In the genomic region with DNA sequence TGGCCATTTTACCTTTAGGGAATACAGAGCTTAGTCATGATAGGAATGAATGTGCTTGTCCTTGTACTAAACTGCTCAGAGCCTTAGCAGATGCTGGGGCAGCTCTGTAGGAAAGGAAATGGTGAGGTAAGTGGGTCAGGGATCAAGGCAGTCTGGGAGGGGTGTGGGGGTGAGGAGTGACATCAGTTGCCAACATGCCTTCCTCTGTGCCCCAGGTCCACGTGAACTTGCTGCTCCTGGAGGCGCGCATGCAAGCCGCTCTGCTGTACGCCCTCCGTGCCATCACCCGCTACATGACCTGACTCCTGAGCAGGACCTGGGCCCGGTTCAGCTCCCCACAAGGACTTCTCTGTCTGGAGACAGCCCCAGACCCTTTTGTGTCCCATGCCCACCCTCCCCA, we compare ENCODE assay signal across 28 cellular contexts. TPM values are rescaled to one million over a fixed set of nuclear protein-coding genes. Genes with fewer than 3 reads are reported as not detected.
A peak's percentile ranks its signal among the peaks of the same experiment; 100 is the strongest.
DNase-seq lines count a peak whose midpoint lies in the region; ATAC-seq, FAIRE-seq and TF ChIP-seq lines count a peak whose summit lies in the region.
"Had no signal": no experiment of that assay in that cellular context is flagged by ENCODE, and none has a peak within 500 bp of the region (broad histone marks: within the 10 kb centered on the region; RNA-seq: fewer than 3 reads in every experiment).

No MANE protein-coding gene starts in this region.

- FAIRE-seq in kidney (lab: Jason Lieb, UNC) = no peak
- FAIRE-seq: A549, G401.6, islet of Langerhans, RCC 7860 had no signal

- peaks cover 24% of the 10 kb centered on the region for H3K36me3 Mint-ChIP-seq in activated naive CD8-positive, alpha-beta T cell treated with anti-CD3 and anti-CD28 coated beads, Interleukin-2, amount 10 ng/mL, durations not matched to agents 7 days and 5 days
- peaks cover 18% of the 10 kb centered on the region for H3K36me3 Mint-ChIP-seq in activated naive CD8-positive, alpha-beta T cell treated with anti-CD3 and anti-CD28 coated beads for 36 hours
- peaks cover 16% of the 10 kb centered on the region for H3K36me3 Mint-ChIP-seq in activated naive CD8-positive, alpha-beta T cell treated with anti-CD3 and anti-CD28 coated beads, Interleukin-2, amount 50 U/mL, for 24 hours (ENCODE audit: low read depth)
- H3K36me3 Mint-ChIP-seq in osteocyte (ENCODE audit: unreplicated experiment) = peaks cover 46% of the 10 kb centered on the region
- peaks cover 48% of the 10 kb centered on the region for H3K36me3 Mint-ChIP-seq in CD4-positive, alpha-beta T cell (ENCODE audit: low read depth)

- H3K4me3 Mint-ChIP-seq in activated naive CD8-positive, alpha-beta T cell treated with anti-CD3 and anti-CD28 coated beads, Interleukin-2, amount 10 ng/mL, durations not matched to agents 7 days and 5 days = no peak overlapping the region
- H3K4me3 Mint-ChIP-seq in activated naive CD8-positive, alpha-beta T cell treated with anti-CD3 and anti-CD28 coated beads for 36 hours = no peak overlapping the region
- H3K4me3 Mint-ChIP-seq in activated naive CD8-positive, alpha-beta T cell treated with anti-CD3 and anti-CD28 coated beads, Interleukin-2, amount 50 U/mL, for 24 hours = no peak overlapping the region
- H3K4me3 Mint-ChIP-seq in osteocyte (ENCODE audit: unreplicated experiment) = no peak overlapping the region
- H3K4me3 Mint-ChIP-seq in CD4-positive, alpha-beta T cell = no peak overlapping the region
- H3K4me3 Mint-ChIP-seq: activated B cell treated with CpG ODN at 0.5 μM for 24 hours; activated naive CD8-positive, alpha-beta T cell; brain; IgD-negative memory B cell; neural crest cell; T-helper 2 cell treated with Interferon-gamma antibody and Interleukin-4, amounts not matched to agents 5 μg/mL and 100 μg/mL, for 36 hours had no signal

- no peak for TF ChIP-seq POLR2A in spleen (IDR thresholded peaks at IDR 0.05)

- no peaks in the 10 kb centered on the region for H3K9me3 ChIP-seq in kidney (ENCODE audit: control insufficient read depth in 1 of 2, low read length in 2 of 2)
- H3K9me3 ChIP-seq in spleen = no peaks in the 10 kb centered on the region
- no peaks in the 10 kb centered on the region for H3K9me3 ChIP-seq in CD4-positive, alpha-beta T cell (ENCODE audit: control insufficient read depth, low read length)
- H3K9me3 ChIP-seq: A549, BE2C, MG63, SK-N-SH had no signal

- H3K27ac ChIP-seq in kidney (ENCODE audit: low read depth in 2 of 2, low read length in 2 of 2) = peak overlapping the region in 1 of 2 donors; percentile 43
- H3K27ac ChIP-seq in spleen = peak overlapping the region in 5 of 8 donors; percentile 1 to 71 (median 63)
- H3K27ac ChIP-seq in CD4-positive, alpha-beta T cell (ENCODE audit: low read depth, low read length) = no peak overlapping the region
- H3K27ac ChIP-seq: A549, hepatocyte had no signal

- H3K36me3 ChIP-seq in kidney (ENCODE audit: control insufficient read depth in 1 of 2, insufficient read depth in 2 of 2, low read length in 2 of 2) (peaks cover 15 to 43% of the 10 kb centered on the region in 2 donors), spleen (peaks cover 0 to 74% (median 54%) of the 10 kb centered on the region in 6 donors)
- H3K36me3 ChIP-seq: BE2C had no signal

- POLR2A ChIA-PET in activated naive CD8-positive, alpha-beta T cell treated with anti-CD3 and anti-CD28 coated beads, Interleukin-2, amount 10 ng/mL, durations not matched to agents 7 days and 5 days (lab: Charles Lee) = interaction anchor here (0.9 to 1.0 kb wide), 2 partner anchors 32 to 48 kb away, joined by 3 to 4 read pairs; partner anchors contain the start of gene MED18
- POLR2A ChIA-PET in CD4-positive, alpha-beta T cell (lab: Charles Lee) = no interaction called here

- H3K27ac Mint-ChIP-seq in activated naive CD8-positive, alpha-beta T cell treated with anti-CD3 and anti-CD28 coated beads, Interleukin-2, amount 10 ng/mL, durations not matched to agents 7 days and 5 days = no peak overlapping the region
- no peak overlapping the region for H3K27ac Mint-ChIP-seq in activated naive CD8-positive, alpha-beta T cell treated with anti-CD3 and anti-CD28 coated beads for 36 hours
- H3K27ac Mint-ChIP-seq in activated naive CD8-positive, alpha-beta T cell treated with anti-CD3 and anti-CD28 coated beads, Interleukin-2, amount 50 U/mL, for 24 hours = peak overlapping the region; percentile 18
- no peak overlapping the region for H3K27ac Mint-ChIP-seq in osteocyte (ENCODE audit: unreplicated experiment)
- no peak overlapping the region for H3K27ac Mint-ChIP-seq in CD4-positive, alpha-beta T cell
- H3K27ac Mint-ChIP-seq: activated B cell treated with CpG ODN at 0.5 μM for 24 hours; activated naive CD8-positive, alpha-beta T cell; T-helper 2 cell treated with Interferon-gamma antibody and Interleukin-4, amounts not matched to agents 5 μg/mL and 100 μg/mL, for 36 hours had no signal

- no peak for DNase-seq in activated naive CD8-positive, alpha-beta T cell treated with anti-CD3 and anti-CD28 coated beads, Interleukin-2, amount 10 ng/mL, durations not matched to agents 7 days and 5 days
- no peak for DNase-seq in activated naive CD8-positive, alpha-beta T cell treated with anti-CD3 and anti-CD28 coated beads for 36 hours
- no peak for DNase-seq in activated naive CD8-positive, alpha-beta T cell treated with anti-CD3 and anti-CD28 coated beads, Interleukin-2, amount 50 U/mL, for 24 hours
- DNase-seq in kidney (peak; percentile 64), spleen (no peak), osteocyte (ENCODE audit: extremely low spot score, unreplicated experiment) (no peak), mesenteric fat pad (ENCODE audit: low spot score) (no peak)
- no peak for DNase-seq in CD4-positive, alpha-beta T cell
- DNase-seq: activated B cell treated with CpG ODN at 0.5 μM for 24 hours; BE2C; Calu3; MG63; NCI-H1417 treated with DMSO at 0.1 percent for 48 hours; NCI-H2107; NCI-H510A; SK-N-SH; stimulated activated CD4-positive, alpha-beta T cell treated with anti-CD3 and anti-CD28 coated beads, Interleukin-12 subunit alpha, Interleukin-12 subunit beta, amount 100 ng/mL, for 4 hours had no signal

- ATAC-seq in activated naive CD8-positive, alpha-beta T cell treated with anti-CD3 and anti-CD28 coated beads, Interleukin-2, amount 10 ng/mL, durations not matched to agents 7 days and 5 days (ENCODE audit: low read depth) = peak; percentile 34
- no peak for ATAC-seq in activated naive CD8-positive, alpha-beta T cell treated with anti-CD3 and anti-CD28 coated beads, Interleukin-2, amount 50 U/mL, for 24 hours
- no peak for ATAC-seq in CD4-positive, alpha-beta T cell (ENCODE audit: poor library complexity)

- intact Hi-C loops in kidney (cut with DNase I) (no loop called here), spleen (cut with DNase I; ENCODE audit: low total_unique reads) (no loop called here)
- intact Hi-C loops in CD4-positive, alpha-beta T cell (cut with DNase I, micrococcal nuclease) = no loop called here

- peaks cover 3 to 5% of the 10 kb centered on the region in 2 donors for H3K4me1 ChIP-seq in kidney (ENCODE audit: control insufficient read depth in 1 of 2, insufficient read depth in 1 of 2, low read depth in 1 of 2, low read length in 2 of 2)
- peaks cover 0 to 48% (median 27%) of the 10 kb centered on the region in 6 donors for H3K4me1 ChIP-seq in spleen
- H3K4me1 ChIP-seq: A549, BE2C had no signal

- no peaks in the 10 kb centered on the region for H3K27me3 Mint-ChIP-seq in activated naive CD8-positive, alpha-beta T cell treated with anti-CD3 and anti-CD28 coated beads, Interleukin-2, amount 10 ng/mL, durations not matched to agents 7 days and 5 days
- H3K27me3 Mint-ChIP-seq in activated naive CD8-positive, alpha-beta T cell treated with anti-CD3 and anti-CD28 coated beads for 36 hours = no peaks in the 10 kb centered on the region
- no peaks in the 10 kb centered on the region for H3K27me3 Mint-ChIP-seq in activated naive CD8-positive, alpha-beta T cell treated with anti-CD3 and anti-CD28 coated beads, Interleukin-2, amount 50 U/mL, for 24 hours
- no peaks in the 10 kb centered on the region for H3K27me3 Mint-ChIP-seq in osteocyte (ENCODE audit: unreplicated experiment)
- no peaks in the 10 kb centered on the region for H3K27me3 Mint-ChIP-seq in CD4-positive, alpha-beta T cell
- H3K27me3 Mint-ChIP-seq: activated B cell treated with CpG ODN at 0.5 μM for 24 hours; activated naive CD8-positive, alpha-beta T cell; brain; IgD-negative memory B cell had no signal

- H3K9ac ChIP-seq in kidney (ENCODE audit: low read length in 2 of 2) = no peak overlapping the region
- H3K9ac ChIP-seq: SK-N-SH had no signal

- peaks cover 12% of the 10 kb centered on the region for H3K4me1 Mint-ChIP-seq in activated naive CD8-positive, alpha-beta T cell treated with anti-CD3 and anti-CD28 coated beads, Interleukin-2, amount 10 ng/mL, durations not matched to agents 7 days and 5 days
- H3K4me1 Mint-ChIP-seq in activated naive CD8-positive, alpha-beta T cell treated with anti-CD3 and anti-CD28 coated beads for 36 hours = no peaks in the 10 kb centered on the region
- H3K4me1 Mint-ChIP-seq in activated naive CD8-positive, alpha-beta T cell treated with anti-CD3 and anti-CD28 coated beads, Interleukin-2, amount 50 U/mL, for 24 hours = no peaks in the 10 kb centered on the region
- no peaks in the 10 kb centered on the region for H3K4me1 Mint-ChIP-seq in osteocyte (ENCODE audit: unreplicated experiment)
- H3K4me1 Mint-ChIP-seq in CD4-positive, alpha-beta T cell (ENCODE audit: low read depth) = no peaks in the 10 kb centered on the region
- H3K4me1 Mint-ChIP-seq: activated B cell treated with CpG ODN at 0.5 μM for 24 hours, brain, IgD-negative memory B cell, neural crest cell had no signal

- no peaks in the 10 kb centered on the region for H3K9me3 Mint-ChIP-seq in activated naive CD8-positive, alpha-beta T cell treated with anti-CD3 and anti-CD28 coated beads, Interleukin-2, amount 10 ng/mL, durations not matched to agents 7 days and 5 days
- H3K9me3 Mint-ChIP-seq in activated naive CD8-positive, alpha-beta T cell treated with anti-CD3 and anti-CD28 coated beads for 36 hours = no peaks in the 10 kb centered on the region
- H3K9me3 Mint-ChIP-seq in activated naive CD8-positive, alpha-beta T cell treated with anti-CD3 and anti-CD28 coated beads, Interleukin-2, amount 50 U/mL, for 24 hours = no peaks in the 10 kb centered on the region
- no peaks in the 10 kb centered on the region for H3K9me3 Mint-ChIP-seq in osteocyte (ENCODE audit: unreplicated experiment)
- H3K9me3 Mint-ChIP-seq in CD4-positive, alpha-beta T cell = no peaks in the 10 kb centered on the region
- H3K9me3 Mint-ChIP-seq: activated B cell treated with CpG ODN at 0.5 μM for 24 hours; brain; IgD-negative memory B cell; neural crest cell; T-helper 2 cell treated with Interferon-gamma antibody and Interleukin-4, amounts not matched to agents 5 μg/mL and 100 μg/mL, for 36 hours had no signal

- CTCF ChIA-PET in CD4-positive, alpha-beta T cell (lab: Charles Lee) = interaction anchor here (0.7 kb wide), 1 partner anchor 32 kb away, joined by 3 read pairs; no protein-coding TSS in a partner anchor

- H3K4me3 ChIP-seq in kidney (ENCODE audit: low read length in 2 of 2) = no peak overlapping the region
- no peak overlapping the region for H3K4me3 ChIP-seq in spleen
- H3K4me3 ChIP-seq: A549, coronary artery, hepatocyte, MG63 had no signal

- 60 to 83% (median 75%) methylated on average over 7 to 8 of the region's 8 CpGs for WGBS in spleen, 5 donors

- no peaks in the 10 kb centered on the region for H3K27me3 ChIP-seq in spleen (replicated peaks in 1 of 7)
- H3K27me3 ChIP-seq in CD4-positive, alpha-beta T cell (ENCODE audit: control insufficient read depth, insufficient read depth, low read length) = no peaks in the 10 kb centered on the region
- H3K27me3 ChIP-seq: BE2C, hepatocyte, MG63 had no signal

- TF ChIP-seq CTCF in kidney (IDR thresholded peaks at IDR 0.05; ENCODE audit: borderline replicate concordance, extremely low read depth, insufficient read depth) = no peak
- no peak for TF ChIP-seq CTCF in spleen (IDR thresholded peaks at IDR 0.05 in 8 of 11, conservative IDR thresholded peaks at IDR 0.05 in 3 of 11)
- TF ChIP-seq CTCF in osteocyte (IDR thresholded peaks at IDR 0.05) = no peak
- TF ChIP-seq CTCF in CD4-positive, alpha-beta T cell (IDR thresholded peaks at IDR 0.05) = no peak

RNA-seq across cellular contexts. Expression of gene SESN2, which starts 21.2 kb away (rescaled TPM):
- 10 to 100 TPM; 14.6 to 16.0 TPM for total RNA-seq in activated naive CD8-positive, alpha-beta T cell treated with anti-CD3 and anti-CD28 coated beads, Interleukin-2, amount 10 ng/mL, durations not matched to agents 7 days and 5 days
- total RNA-seq in activated naive CD8-positive, alpha-beta T cell treated with anti-CD3 and anti-CD28 coated beads for 36 hours = 10 to 100 TPM; 35.4 to 36.3 TPM
- total RNA-seq in kidney = 19.4 TPM
- 22.7 TPM for polyA plus RNA-seq in kidney (ENCODE audit: insufficient read depth, low read depth, low replicate concordance)
- 10 to 100 TPM in 2 of 7 donors, 1 to 10 TPM in 5; 7.4 to 16.7 (median 8.6) TPM for total RNA-seq in spleen
- polyA plus RNA-seq in spleen = 1 to 10 TPM; 2.4 to 5.0 (median 3.3) TPM
- total RNA-seq in osteocyte = 31.8 and 32.1 TPM in 2 replicates
- total RNA-seq in mesenteric fat pad = 23.2 TPM
- 1 to 10 TPM; 8.8 to 9.6 TPM for total RNA-seq in CD4-positive, alpha-beta T cell

RNA-seq across cellular contexts. Expression of gene ATP5IF1, which starts 44.6 kb away (rescaled TPM):
- total RNA-seq in activated naive CD8-positive, alpha-beta T cell treated with anti-CD3 and anti-CD28 coated beads, Interleukin-2, amount 10 ng/mL, durations not matched to agents 7 days and 5 days = 100 to 1,000 TPM; 209 to 222 TPM
- 100 to 1,000 TPM; 180 to 197 TPM for total RNA-seq in activated naive CD8-positive, alpha-beta T cell treated with anti-CD3 and anti-CD28 coated beads for 36 hours
- total RNA-seq in kidney = 172 TPM
- polyA plus RNA-seq in kidney (ENCODE audit: insufficient read depth, low read depth, low replicate concordance) = 906 TPM
- total RNA-seq in spleen = 100 to 1,000 TPM in 3 of 7 donors, 10 to 100 TPM in 4; 75.4 to 231 (median 97.1) TPM
- polyA plus RNA-seq in spleen = 100 to 1,000 TPM; 340 to 411 (median 378) TPM
- total RNA-seq in osteocyte = 112 and 113 TPM in 2 replicates
- total RNA-seq in mesenteric fat pad = 50.7 TPM
- total RNA-seq in CD4-positive, alpha-beta T cell = 10 to 100 TPM; 77.4 to 78.0 TPM

RNA-seq across cellular contexts. Expression of gene DNAJC8, which starts 47.7 kb away (rescaled TPM):
- total RNA-seq in activated naive CD8-positive, alpha-beta T cell treated with anti-CD3 and anti-CD28 coated beads, Interleukin-2, amount 10 ng/mL, durations not matched to agents 7 days and 5 days = 100 to 1,000 TPM; 106 TPM
- 100 to 1,000 TPM; 109 to 121 TPM for total RNA-seq in activated naive CD8-positive, alpha-beta T cell treated with anti-CD3 and anti-CD28 coated beads for 36 hours
- total RNA-seq in kidney (71.7 TPM), spleen (10 to 100 TPM; 52.0 to 71.0 (median 60.8) TPM), osteocyte (92.2 and 93.0 TPM in 2 replicates), mesenteric fat pad (70.7 TPM)
- polyA plus RNA-seq in kidney (ENCODE audit: insufficient read depth, low read depth, low replicate concordance) (110 TPM), spleen (10 to 100 TPM; 63.8 to 95.9 (median 92.8) TPM)
- 10 to 100 TPM; 56.3 to 56.9 TPM for total RNA-seq in CD4-positive, alpha-beta T cell

RNA-seq across cellular contexts. Expression of gene MED18, which starts 48.3 kb away (rescaled TPM):
- 10 to 100 TPM; 15.4 to 17.7 TPM for total RNA-seq in activated naive CD8-positive, alpha-beta T cell treated with anti-CD3 and anti-CD28 coated beads, Interleukin-2, amount 10 ng/mL, durations not matched to agents 7 days and 5 days
- 10 to 100 TPM; 15.0 to 17.1 TPM for total RNA-seq in activated naive CD8-positive, alpha-beta T cell treated with anti-CD3 and anti-CD28 coated beads for 36 hours
- total RNA-seq in kidney (14.6 TPM), spleen (10 to 100 TPM; 11.2 to 19.1 (median 14.9) TPM), osteocyte (13.8 and 16.5 TPM in 2 replicates), mesenteric fat pad (15.3 TPM)
- polyA plus RNA-seq in kidney (ENCODE audit: insufficient read depth, low read depth, low replicate concordance) (13.2 TPM), spleen (10 to 100 TPM; 22.9 to 31.2 (median 24.4) TPM)
- total RNA-seq in CD4-positive, alpha-beta T cell = 1 to 10 TPM; 1.9 to 4.8 TPM
